1 cellular context compared by ENCODE assay signal in genomic region chr4:8324640-8325239, GRCh38.
TF ChIP-seq lines count a peak whose summit lies in the region.

No MANE protein-coding gene starts in this region.

TF ChIP-seq in IMR-90, 13 proteins besides CTCF, POLR2A, EP300 and RAD21 (continued from another document):
- TF ChIP-seq NFE2L2 (IDR thresholded peaks at IDR 0.05; ENCODE audit: low read depth, low read length) = no peak
- no peak for TF ChIP-seq BHLHE40 (IDR thresholded peaks at IDR 0.05; ENCODE audit: low read depth, low read length)
- TF ChIP-seq CEBPB (IDR thresholded peaks at IDR 0.05; ENCODE audit: low read depth, low read length) = no peak
- no peak for TF ChIP-seq MAFK (IDR thresholded peaks at IDR 0.05; ENCODE audit: low read depth, low read length)
- no peak for TF ChIP-seq FOS (IDR thresholded peaks at IDR 0.05; ENCODE audit: low read depth, low read length)
